14 cellular contexts compared by ENCODE assay signal in the genomic region with DNA sequence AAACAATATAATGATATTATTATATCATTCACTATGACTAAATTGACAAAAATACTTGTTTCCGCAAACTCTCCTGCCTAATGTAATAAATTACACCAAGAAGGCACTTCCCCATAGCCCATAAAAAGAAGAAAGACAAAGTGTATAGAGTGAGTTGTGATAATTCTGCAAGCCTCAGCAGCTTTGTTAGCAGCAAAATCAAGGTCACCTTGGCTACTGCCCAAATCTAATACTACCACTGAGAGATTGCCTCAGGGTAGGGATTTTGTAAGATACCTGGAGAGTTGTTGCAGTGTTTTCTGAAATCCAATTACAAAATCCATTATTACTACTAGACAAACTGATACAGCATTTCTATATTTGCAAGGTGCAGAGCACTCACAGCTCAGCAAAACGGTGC.
"Had no signal": no experiment of that assay in that cellular context is flagged by ENCODE, and none has a peak within 500 bp of the region (broad histone marks: within the 10 kb centered on the region; RNA-seq: fewer than 3 reads in every experiment).

No MANE protein-coding gene starts in this region.

- DNase-seq: activated CD4-positive, alpha-beta memory T cell treated with anti-CD3 and anti-CD28 coated beads for 36 hours; activated CD4-positive, alpha-beta T cell treated with anti-CD3 and anti-CD28 coated beads for 36 hours; activated CD8-positive, alpha-beta memory T cell treated with anti-CD3 and anti-CD28 coated beads, Interleukin-2, amount 10 ng/mL, durations not matched to agents 7 days and 5 days; activated effector memory CD4-positive, alpha-beta T cell treated with anti-CD3 and anti-CD28 coated beads, Interleukin-2, amount 50 U/mL, for 16 hours; activated T-cell treated with anti-CD3 and anti-CD28 coated beads, Interleukin-2, amount 50 U/mL, for 4 hours; islet precursor cell; left lung; mesenchymal stem cell; natural killer cell; retina; stimulated activated CD4-positive, alpha-beta T cell treated with anti-CD3 and anti-CD28 coated beads, Interleukin-2, amount 100 ng/mL, for 48 hours had no signal

- H3K27me3 ChIP-seq: cardiac muscle cell, left lung, neutrophil had no signal

- H3K4me3 ChIP-seq: cardiac muscle cell, left lung had no signal

- H3K27ac ChIP-seq: cardiac muscle cell, left lung, neutrophil had no signal

- H3K9me3 ChIP-seq: left lung, neutrophil had no signal

- FAIRE-seq: endometrium had no signal

- H3K4me1 ChIP-seq: left lung had no signal

- H3K36me3 ChIP-seq: cardiac muscle cell, left lung, neutrophil had no signal
